ENCODE assay signal across 30 cellular contexts in the genomic region with DNA sequence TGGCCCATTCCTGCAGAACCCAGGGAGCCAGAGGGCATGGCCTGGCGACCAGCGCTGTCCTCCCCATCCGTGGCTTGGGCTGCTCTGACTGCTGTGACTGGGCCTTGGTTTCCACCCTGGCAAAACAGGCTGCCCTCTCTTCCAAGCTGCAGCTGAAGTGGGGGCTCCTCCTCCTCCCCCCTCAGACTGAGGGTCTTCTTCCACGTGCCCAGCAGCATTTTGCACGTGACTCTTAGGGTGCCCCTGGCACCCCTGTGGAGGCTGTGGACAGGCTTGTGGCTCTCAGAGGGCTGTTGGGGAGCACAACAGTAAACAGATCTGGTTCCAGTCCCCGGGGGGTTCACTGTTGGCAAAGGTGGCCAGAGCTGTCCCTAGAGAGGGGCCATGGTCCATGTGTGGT.
"Had no signal": no experiment of that assay in that cellular context is flagged by ENCODE, and none has a peak within 500 bp of the region (broad histone marks: within the 10 kb centered on the region; RNA-seq: fewer than 3 reads in every experiment).

No MANE protein-coding gene starts in this region.

- DNase-seq: activated CD4-positive, alpha-beta memory T cell treated with anti-CD3 and anti-CD28 coated beads, Interleukin-2, amount 10 ng/mL, durations not matched to agents 7 days and 5 days; activated CD4-positive, alpha-beta T cell treated with anti-CD3 and anti-CD28 coated beads, Interleukin-2, amount 10 ng/mL, durations not matched to agents 7 days and 5 days; activated CD4-positive, CD25-positive, alpha-beta regulatory T cell treated with anti-CD3 and anti-CD28 coated beads, Interleukin-2, amount 50 U/mL, for 72 hours; activated CD8-positive, alpha-beta memory T cell treated with anti-CD3 and anti-CD28 coated beads, Interleukin-2, amount 10 ng/mL, durations not matched to agents 7 days and 5 days; activated gamma-delta T cell treated with Interleukin-2 at 50 U/mL for 16 hours; activated naive CD8-positive, alpha-beta T cell treated with anti-CD3 and anti-CD28 coated beads for 36 hours; aorta; body of pancreas; cortex of kidney; foreskin fibroblast; hippocampal formation; mesendoderm; retina; small intestine; stimulated activated CD4-positive, alpha-beta T cell treated with anti-CD3 and anti-CD28 coated beads, Interleukin-1b, Interleukin-23, amount 100 ng/mL, for 48 hours; stimulated activated CD4-positive, alpha-beta T cell treated with anti-CD3 and anti-CD28 coated beads, Interleukin-4, amount 100 ng/mL, for 4 hours; stimulated activated CD8-positive, alpha-beta memory T cell treated with anti-CD3 and anti-CD28 coated beads, Interleukin-4, amount 100 ng/mL, for 48 hours; stimulated activated naive B cell treated with anti-CD40 and anti-IgM and Interleukin-4, amounts not matched to agents 10 μg/mL and 1 μg/mL and 100 μg/mL, for 72 hours; stomach; T-helper 17 cell; T1000; thyroid gland had no signal

- H3K4me3 Mint-ChIP-seq: activated CD4-positive, alpha-beta memory T cell treated with anti-CD3 and anti-CD28 coated beads, Interleukin-2, amount 10 ng/mL, durations not matched to agents 7 days and 5 days; activated CD4-positive, alpha-beta T cell treated with anti-CD3 and anti-CD28 coated beads, Interleukin-2, amount 10 ng/mL, durations not matched to agents 7 days and 5 days; activated CD8-positive, alpha-beta memory T cell treated with anti-CD3 and anti-CD28 coated beads, Interleukin-2, amount 10 ng/mL, durations not matched to agents 7 days and 5 days; activated naive CD8-positive, alpha-beta T cell treated with anti-CD3 and anti-CD28 coated beads for 36 hours; endodermal cell; natural killer cell treated with Interleukin-12 subunit alpha and Interleukin-12 subunit beta and Interleukin-15 and Interleukin-18, amount 100 ng/mL, for 72 hours; stimulated activated naive B cell treated with anti-CD40 and anti-IgM and Interleukin-4, amounts not matched to agents 10 μg/mL and 1 μg/mL and 100 μg/mL, for 72 hours; T-helper 17 cell had no signal

- H3K9me3 Mint-ChIP-seq: activated CD4-positive, alpha-beta memory T cell treated with anti-CD3 and anti-CD28 coated beads, Interleukin-2, amount 10 ng/mL, durations not matched to agents 7 days and 5 days; activated CD4-positive, alpha-beta T cell treated with anti-CD3 and anti-CD28 coated beads, Interleukin-2, amount 10 ng/mL, durations not matched to agents 7 days and 5 days; activated naive CD8-positive, alpha-beta T cell treated with anti-CD3 and anti-CD28 coated beads for 36 hours; endodermal cell; natural killer cell treated with Interleukin-12 subunit alpha and Interleukin-12 subunit beta and Interleukin-15 and Interleukin-18, amount 100 ng/mL, for 72 hours; stimulated activated naive B cell treated with anti-CD40 and anti-IgM and Interleukin-4, amounts not matched to agents 10 μg/mL and 1 μg/mL and 100 μg/mL, for 72 hours had no signal

- FAIRE-seq: keratinocyte, small intestine had no signal

- H3K4me1 ChIP-seq: body of pancreas had no signal

- H3K27me3 ChIP-seq: adrenal gland, body of pancreas, ovary, sigmoid colon, stomach, thyroid gland had no signal

- H3K4me3 ChIP-seq: adrenal gland, body of pancreas, ovary, sigmoid colon, stomach, thyroid gland had no signal

- H3K36me3 Mint-ChIP-seq: natural killer cell treated with Interleukin-12 subunit alpha and Interleukin-12 subunit beta and Interleukin-15 and Interleukin-18, amount 100 ng/mL, for 72 hours had no signal

- H3K36me3 ChIP-seq: adrenal gland, ovary, sigmoid colon, thyroid gland had no signal

- H3K9me3 ChIP-seq: adrenal gland, body of pancreas, ovary, sigmoid colon, stomach, thyroid gland had no signal

- H3K27ac Mint-ChIP-seq: activated CD4-positive, alpha-beta memory T cell treated with anti-CD3 and anti-CD28 coated beads, Interleukin-2, amount 10 ng/mL, durations not matched to agents 7 days and 5 days; activated CD4-positive, alpha-beta T cell treated with anti-CD3 and anti-CD28 coated beads, Interleukin-2, amount 10 ng/mL, durations not matched to agents 7 days and 5 days; activated CD8-positive, alpha-beta memory T cell treated with anti-CD3 and anti-CD28 coated beads, Interleukin-2, amount 10 ng/mL, durations not matched to agents 7 days and 5 days; activated naive CD8-positive, alpha-beta T cell treated with anti-CD3 and anti-CD28 coated beads for 36 hours; endodermal cell; natural killer cell treated with Interleukin-12 subunit alpha and Interleukin-12 subunit beta and Interleukin-15 and Interleukin-18, amount 100 ng/mL, for 72 hours; progenitor cell of endocrine pancreas; stimulated activated naive B cell treated with anti-CD40 and anti-IgM and Interleukin-4, amounts not matched to agents 10 μg/mL and 1 μg/mL and 100 μg/mL, for 72 hours; T-helper 17 cell had no signal

- H3K4me1 Mint-ChIP-seq: endodermal cell had no signal

- ATAC-seq: activated CD8-positive, alpha-beta memory T cell treated with anti-CD3 and anti-CD28 coated beads, Interleukin-2, amount 10 ng/mL, durations not matched to agents 7 days and 5 days; body of pancreas; esophagus mucosa; natural killer cell treated with Interleukin-12 subunit alpha and Interleukin-12 subunit beta and Interleukin-15 and Interleukin-18, amount 100 ng/mL, for 72 hours; stimulated activated naive B cell treated with anti-CD40 and anti-IgM and Interleukin-4, amounts not matched to agents 10 μg/mL and 1 μg/mL and 100 μg/mL, for 72 hours; T-helper 17 cell had no signal

- H3K27me3 Mint-ChIP-seq: activated CD4-positive, alpha-beta memory T cell treated with anti-CD3 and anti-CD28 coated beads, Interleukin-2, amount 10 ng/mL, durations not matched to agents 7 days and 5 days; activated CD4-positive, alpha-beta T cell treated with anti-CD3 and anti-CD28 coated beads, Interleukin-2, amount 10 ng/mL, durations not matched to agents 7 days and 5 days; activated CD8-positive, alpha-beta memory T cell treated with anti-CD3 and anti-CD28 coated beads, Interleukin-2, amount 10 ng/mL, durations not matched to agents 7 days and 5 days; activated naive CD8-positive, alpha-beta T cell treated with anti-CD3 and anti-CD28 coated beads for 36 hours; natural killer cell treated with Interleukin-12 subunit alpha and Interleukin-12 subunit beta and Interleukin-15 and Interleukin-18, amount 100 ng/mL, for 72 hours; progenitor cell of endocrine pancreas; stimulated activated naive B cell treated with anti-CD40 and anti-IgM and Interleukin-4, amounts not matched to agents 10 μg/mL and 1 μg/mL and 100 μg/mL, for 72 hours; T-helper 17 cell had no signal

- H3K27ac ChIP-seq: body of pancreas, ovary, stomach, thyroid gland had no signal
